8 cellular contexts compared by ENCODE assay signal in genomic region chr6:32087574-32088486, GRCh38. TPM values are rescaled to one million over a fixed set of nuclear protein-coding genes. Genes with fewer than 3 reads are reported as not detected.
DNase-seq lines count a peak whose midpoint lies in the region; ATAC-seq, FAIRE-seq and TF ChIP-seq lines count a peak whose summit lies in the region.

No MANE protein-coding gene starts in this region.

- no peaks in the 10 kb centered on the region for H3K9me3 ChIP-seq in right lobe of liver

- peaks cover 0 to 4% (median 0%) of the 10 kb centered on the region in 4 donors for H3K4me1 ChIP-seq in right lobe of liver

- ATAC-seq in right lobe of liver (peak; percentile 91 to 94 (median 92)), GM21529 (IDR thresholded peaks at IDR 0.05; ENCODE audit: unreplicated experiment) (no peak)

- WGBS in right lobe of liver (ENCODE audit: insufficient coverage, low coverage, low lambda C conversion rate, missing lambda C conversion rate): 59% methylated on average over 9 of the region's 50 CpGs

- peak; percentile 45 for TF ChIP-seq CTCF in D721Med (IDR thresholded peaks at IDR 0.05; ENCODE audit: insufficient read depth, missing control alignments)
- peak; percentile 50 for TF ChIP-seq CTCF in NB4 (IDR thresholded peaks at IDR 0.05; ENCODE audit: low read depth, low read length)
- TF ChIP-seq CTCF in choroid plexus epithelial cell (conservative IDR thresholded peaks at IDR 0.05; ENCODE audit: low read depth, low read length): peak; percentile 67
- TF ChIP-seq CTCF in right lobe of liver (IDR thresholded peaks at IDR 0.05): peak; percentile 54 to 60 (median 56)

- H3K27me3 ChIP-seq in right lobe of liver: no peaks in the 10 kb centered on the region

- no peak overlapping the region for H3K27ac ChIP-seq in right lobe of liver

- DNase-seq in D721Med (ENCODE audit: insufficient read length, low spot score): peak; percentile 50
- peak; percentile 85 for DNase-seq in NB4 (ENCODE audit: low read depth)
- peak; percentile 88 for DNase-seq in activated CD4-positive, alpha-beta T cell treated with anti-CD3 and anti-CD28 coated beads for 48 hours
- peak; percentile 85 for DNase-seq in choroid plexus epithelial cell (ENCODE audit: low read depth)
- peak; percentile 76 to 87 (median 82) for DNase-seq in right lobe of liver
- DNase-seq in stimulated activated CD8-positive, alpha-beta memory T cell treated with anti-CD3 and anti-CD28 coated beads, Interleukin-2, amount 100 ng/mL, for 48 hours (ENCODE audit: low read depth in 2 of 2): peak; percentile 63 to 72
- DNase-seq in GM03348 (ENCODE audit: low spot score): no peak

- intact Hi-C loops in right lobe of liver (cut with DNase I): no loop called here

- TF ChIP-seq POLR2A in NB4 (IDR thresholded peaks at IDR 0.05; ENCODE audit: extremely low read depth, insufficient read length) (no peak), right lobe of liver (IDR thresholded peaks at IDR 0.05) (no peak)

- FAIRE-seq in D721Med (lab: Jason Lieb, UNC): no peak

- no peaks in the 10 kb centered on the region for H3K36me3 ChIP-seq in right lobe of liver

- H3K4me3 ChIP-seq in NB4 (ENCODE audit: low read depth, low read length): no peak overlapping the region
- H3K4me3 ChIP-seq in choroid plexus epithelial cell (ENCODE audit: low read depth, low read length): no peak overlapping the region
- no peak overlapping the region for H3K4me3 ChIP-seq in right lobe of liver

RNA-seq across cellular contexts. Expression of gene TNXB, which starts 21.3 kb away (rescaled TPM):
- total RNA-seq in right lobe of liver: 10 to 100 TPM in 3 of 6 experiments, 1 to 10 TPM in 3; 7.2 to 28.3 (median 10.3) TPM

RNA-seq across cellular contexts. Expression of gene ATF6B, which starts 40.2 kb away (rescaled TPM):
- total RNA-seq in right lobe of liver: 10 to 100 TPM; 15.2 to 35.5 (median 33.2) TPM

RNA-seq across cellular contexts. Expression of gene FKBPL, which starts 42.3 kb away (rescaled TPM):
- 1 to 10 TPM; 1.5 to 2.7 (median 2.2) TPM for total RNA-seq in right lobe of liver

RNA-seq across cellular contexts. Expression of gene CYP21A2, which starts 49.6 kb away (rescaled TPM):
- 10 to 100 TPM in 3 of 6 experiments, 1 to 10 TPM in 3; 5.7 to 60.7 (median 14.0) TPM for total RNA-seq in right lobe of liver
